ENCODE assay signal across 24 cellular contexts in genomic region chr2:203855274-203855673, GRCh38. TPM values are rescaled to one million over a fixed set of nuclear protein-coding genes. Genes with fewer than 3 reads are reported as not detected.
"Had no signal": no experiment of that assay in that cellular context is flagged by ENCODE, and none has a peak within 500 bp of the region (broad histone marks: within the 10 kb centered on the region; RNA-seq: fewer than 3 reads in every experiment).

No MANE protein-coding gene starts in this region.

- H3K79me2 ChIP-seq: parathyroid adenoma had no signal

- H3K27me3 Mint-ChIP-seq: activated naive CD8-positive, alpha-beta T cell treated with anti-CD3 and anti-CD28 coated beads, Interleukin-2, amount 10 ng/mL, durations not matched to agents 7 days and 5 days had no signal

- H3K4me1 ChIP-seq: parathyroid adenoma, upper lobe of right lung had no signal

- H3K4me3 Mint-ChIP-seq: activated naive CD8-positive, alpha-beta T cell treated with anti-CD3 and anti-CD28 coated beads, Interleukin-2, amount 10 ng/mL, durations not matched to agents 7 days and 5 days; memory B cell; nephron; WTC11 had no signal

- ATAC-seq: heart right ventricle; left cardiac atrium; right cardiac atrium; stimulated activated naive CD8-positive, alpha-beta T cell treated with anti-CD3 and anti-CD28 coated beads, Interleukin-15, Interleukin-2, amounts not matched to agents 100 U/mL and 50 U/mL, for 24 hours; upper lobe of right lung; WTC11 had no signal

- H3K9me3 ChIP-seq: heart right ventricle, upper lobe of right lung had no signal

- H3K36me3 Mint-ChIP-seq: activated naive CD8-positive, alpha-beta T cell treated with anti-CD3 and anti-CD28 coated beads, Interleukin-2, amount 10 ng/mL, durations not matched to agents 7 days and 5 days; memory B cell; WTC11 had no signal

- H3K36me3 ChIP-seq: heart right ventricle, upper lobe of right lung had no signal

- H3K9me3 Mint-ChIP-seq: activated naive CD8-positive, alpha-beta T cell treated with anti-CD3 and anti-CD28 coated beads, Interleukin-2, amount 10 ng/mL, durations not matched to agents 7 days and 5 days; memory B cell; nephron; WTC11 had no signal

- H3K27me3 ChIP-seq: heart right ventricle, upper lobe of right lung had no signal

- H3K4me1 Mint-ChIP-seq: memory B cell, nephron, WTC11 had no signal

- H3K9ac ChIP-seq: parathyroid adenoma had no signal

- H3K4me3 ChIP-seq: heart right ventricle, upper lobe of right lung had no signal

- H3K27ac Mint-ChIP-seq: activated naive CD8-positive, alpha-beta T cell treated with anti-CD3 and anti-CD28 coated beads, Interleukin-2, amount 10 ng/mL, durations not matched to agents 7 days and 5 days; memory B cell; nephron; WTC11 had no signal

- H3K27ac ChIP-seq: epithelial cell of prostate, heart right ventricle, parathyroid adenoma, upper lobe of right lung had no signal

- DNase-seq: activated CD4-positive, alpha-beta T cell treated with anti-CD3 and anti-CD28 coated beads, Interleukin-2, amount 50 U/mL, for 48 hours; activated effector memory CD4-positive, alpha-beta T cell treated with anti-CD3 and anti-CD28 coated beads, Interleukin-2, amount 50 U/mL, for 16 hours; activated naive CD8-positive, alpha-beta T cell treated with anti-CD3 and anti-CD28 coated beads, Interleukin-2, amount 10 ng/mL, durations not matched to agents 7 days and 5 days; amniotic stem cell; cortex of kidney; heart right ventricle; islet precursor cell; left cardiac atrium; right cardiac atrium; stimulated activated CD4-positive, alpha-beta T cell treated with anti-CD3 and anti-CD28 coated beads, Interleukin-12 subunit alpha, Interleukin-12 subunit beta, amount 100 ng/mL, for 4 hours; stimulated activated CD4-positive, alpha-beta T cell treated with anti-CD3 and anti-CD28 coated beads, Interleukin-4, amount 100 ng/mL, for 4 hours; stimulated activated naive CD8-positive, alpha-beta T cell treated with anti-CD3 and anti-CD28 coated beads, Interleukin-15, Interleukin-2, amounts not matched to agents 100 U/mL and 50 U/mL, for 24 hours; T1000; upper lobe of right lung had no signal

- H2AFZ ChIP-seq: parathyroid adenoma had no signal

RNA-seq across cellular contexts. Expression of gene CTLA4, which starts 12.3 kb away (rescaled TPM):
- total RNA-seq: cerebellum, fibroblast of villous mesenchyme, myocyte, pulmonary artery endothelial cell, right cardiac atrium, skeletal muscle tissue had no signal
